In genomic region chr18:34631071-34631470, GRCh38 we compare ENCODE assay signal across 21 cellular contexts.
"Had no signal": no experiment of that assay in that cellular context is flagged by ENCODE, and none has a peak within 500 bp of the region (broad histone marks: within the 10 kb centered on the region; RNA-seq: fewer than 3 reads in every experiment).

No MANE protein-coding gene starts in this region.

- DNase-seq: activated CD4-positive, alpha-beta memory T cell treated with anti-CD3 and anti-CD28 coated beads, Interleukin-2, amount 10 ng/mL, durations not matched to agents 7 days and 5 days; activated CD4-positive, alpha-beta T cell treated with anti-CD3 and anti-CD28 coated beads for 36 hours; activated naive CD4-positive, alpha-beta T cell treated with anti-CD3 and anti-CD28 coated beads, Interleukin-2, amount 10 ng/mL, durations not matched to agents 7 days and 5 days; activated naive CD8-positive, alpha-beta T cell treated with anti-CD3 and anti-CD28 coated beads, Interleukin-2, amount 50 U/mL, for 24 hours; activated T-cell treated with anti-CD3 and anti-CD28 coated beads, Interleukin-2, amount 50 U/mL, for 1 hour; anterior cingulate cortex; caudate nucleus; effector memory CD8-positive, alpha-beta T cell; esophagus squamous epithelium; heart right ventricle; kidney glomerular epithelial cell; left ventricle myocardium inferior; mammary epithelial cell; occipital lobe; posterior cingulate gyrus; stimulated activated CD4-positive, alpha-beta T cell treated with anti-CD3 and anti-CD28 coated beads, Interleukin-12 subunit alpha, Interleukin-12 subunit beta, amount 100 ng/mL, for 4 hours; stimulated activated CD4-positive, alpha-beta T cell treated with anti-CD3 and anti-CD28 coated beads, Interleukin-1b, Interleukin-23, amount 100 ng/mL, for 48 hours; stimulated activated CD8-positive, alpha-beta memory T cell treated with anti-CD3 and anti-CD28 coated beads, Interleukin-4, amount 100 ng/mL, for 48 hours; stimulated activated naive CD4-positive, alpha-beta T cell treated with Interleukin-2 at 50 U/mL for 16 hours; thyroid gland had no signal

- FAIRE-seq: TTC549 had no signal
